24 cellular contexts compared by ENCODE assay signal in genomic region chr20:41563087-41563486, GRCh38.
"Had no signal": no experiment of that assay in that cellular context is flagged by ENCODE, and none has a peak within 500 bp of the region (broad histone marks: within the 10 kb centered on the region; RNA-seq: fewer than 3 reads in every experiment).

No MANE protein-coding gene starts in this region.

- DNase-seq: activated CD4-positive, alpha-beta T cell treated with anti-CD3 and anti-CD28 coated beads for 48 hours; activated CD4-positive, alpha-beta T cell treated with anti-CD3 and anti-CD28 coated beads, Interleukin-2, amount 50 U/mL, for 4 hours; activated CD4-positive, CD25-positive, alpha-beta regulatory T cell treated with anti-CD3 and anti-CD28 coated beads, Interleukin-2, amount 50 U/mL, for 72 hours; activated CD8-positive, alpha-beta memory T cell treated with anti-CD3 and anti-CD28 coated beads, Interleukin-2, amount 50 U/mL, for 48 hours; activated CD8-positive, alpha-beta T cell treated with anti-CD3 and anti-CD28 coated beads, Interleukin-2, amount 10 ng/mL, durations not matched to agents 7 days and 5 days; activated effector memory CD4-positive, alpha-beta T cell treated with Interleukin-2 at 50 U/mL for 16 hours; activated naive CD4-positive, alpha-beta T cell treated with Interleukin-2 at 50 U/mL for 16 hours; activated naive CD8-positive, alpha-beta T cell treated with anti-CD3 and anti-CD28 coated beads, Interleukin-2, amount 50 U/mL, for 24 hours; activated T-cell treated with anti-CD3 and anti-CD28 coated beads, Interleukin-2, amount 50 U/mL, for 1 hour; amygdala; cerebellar nuclear complex; KG1; MV-4-11; NCI-H1105; NCI-H1436; NCI-H1694 treated with DMSO at 0.1 percent for 48 hours; NCI-H2029 treated with DMSO at 0.1 percent for 48 hours; NCI-H510A treated with DMSO at 0.1 percent for 48 hours; Peyer's patch; SHP77 had no signal

- H3K36me3 ChIP-seq: Peyer's patch had no signal

- H3K27ac ChIP-seq: Peyer's patch, RWPE1 had no signal

- H3K27me3 ChIP-seq: Peyer's patch had no signal

- FAIRE-seq: astrocyte had no signal

- H3K4me3 ChIP-seq: Peyer's patch had no signal

- ATAC-seq: activated CD8-positive, alpha-beta T cell treated with anti-CD3 and anti-CD28 coated beads, Interleukin-2, amount 10 ng/mL, durations not matched to agents 7 days and 5 days; activated naive CD4-positive, alpha-beta T cell treated with anti-CD3 and anti-CD28 coated beads, Interleukin-2, amount 50 U/mL, for 72 hours; activated naive CD8-positive, alpha-beta T cell treated with anti-CD3 and anti-CD28 coated beads, Interleukin-2, amount 50 U/mL, for 24 hours; WTC11 had no signal

- H3K9me3 ChIP-seq: Peyer's patch had no signal
